1 cellular context compared by ENCODE assay signal in genomic region chr6:52352239-52353008, GRCh38.
TF ChIP-seq lines count a peak whose summit lies in the region.

No MANE protein-coding gene starts in this region.

TF ChIP-seq in HepG2, 621 proteins besides CTCF, POLR2A, EP300 and RAD21 (continued from another document and continues in another):
- TF ChIP-seq FOXP4 (CRISPR knock-in tag; IDR thresholded peaks at IDR 0.05) (peak; percentile 48; the same call in 1 of the 2 replicates), FOXA3 (CRISPR knock-in tag; IDR thresholded peaks at IDR 0.05) (peak; percentile 94), GPN1 (CRISPR knock-in tag; IDR thresholded peaks at IDR 0.05; ENCODE audit: borderline replicate concordance) (no peak), ZNF710 (CRISPR knock-in tag; IDR thresholded peaks at IDR 0.05; ENCODE audit: borderline replicate concordance) (peak; percentile 63; the same call in 1 of the 2 replicates), ETS1 (CRISPR knock-in tag; IDR thresholded peaks at IDR 0.05) (no peak), BCL6 (CRISPR knock-in tag; IDR thresholded peaks at IDR 0.05) (0 out of 2 replicates have a peak, but pooled peaks have one; percentile 29), ZNF512 (CRISPR knock-in tag; IDR thresholded peaks at IDR 0.05) (peak; percentile 95), JUN (CRISPR knock-in tag; IDR thresholded peaks at IDR 0.05) (peak; percentile 94), MTF1 (CRISPR knock-in tag; IDR thresholded peaks at IDR 0.05) (no peak), ZNF549 (CRISPR knock-in tag; IDR thresholded peaks at IDR 0.05) (no peak), ATF4 (CRISPR knock-in tag; IDR thresholded peaks at IDR 0.05) (no peak), HES4 (CRISPR knock-in tag; IDR thresholded peaks at IDR 0.05; ENCODE audit: borderline replicate concordance) (no peak), ATAD3A (CRISPR knock-in tag; IDR thresholded peaks at IDR 0.05) (no peak), CREB1 (IDR thresholded peaks at IDR 0.05) (peak; percentile 72), CREB1 (CRISPR knock-in tag; IDR thresholded peaks at IDR 0.05) (peak; percentile 58), ZNF674 (CRISPR knock-in tag; IDR thresholded peaks at IDR 0.05; ENCODE audit: low read depth) (no peak), ZNF280D (CRISPR knock-in tag; IDR thresholded peaks at IDR 0.05) (no peak), KLF16 (CRISPR knock-in tag; IDR thresholded peaks at IDR 0.05) (0 out of 4 replicates have a peak, but pooled peaks of 1 of the 2 experiments have one; percentile 39), BHLHE40 (IDR thresholded peaks at IDR 0.05; ENCODE audit: low read length) (peak; percentile 57; the same call in 1 of the 2 replicates), HCFC1 (IDR thresholded peaks at IDR 0.05; ENCODE audit: low read depth, low read length) (no peak), IKZF1 (IDR thresholded peaks at IDR 0.05) (no peak), ZNF772 (CRISPR knock-in tag; IDR thresholded peaks at IDR 0.05) (0 out of 2 replicates have a peak, but pooled peaks have one; percentile 41), BRCA1 (CRISPR knock-in tag; IDR thresholded peaks at IDR 0.05) (peak; percentile 64; the same call in 1 of the 2 replicates), NCOA2 (CRISPR knock-in tag; IDR thresholded peaks at IDR 0.05) (0 out of 2 replicates have a peak, but pooled peaks have one; percentile 28), ISL2 (CRISPR knock-in tag; IDR thresholded peaks at IDR 0.05) (peak; percentile 57), EED (CRISPR knock-in tag; IDR thresholded peaks at IDR 0.05) (no peak), HNF1B (CRISPR knock-in tag; IDR thresholded peaks at IDR 0.05) (peak; percentile 61; the same call in 1 of the 2 replicates), ZNF503 (CRISPR knock-in tag; IDR thresholded peaks at IDR 0.05) (peak; percentile 59; the same call in 1 of the 2 replicates), NCOA5 (CRISPR knock-in tag; IDR thresholded peaks at IDR 0.05) (no peak), SMC3 (IDR thresholded peaks at IDR 0.05; ENCODE audit: low read length) (peak; percentile 12; the same call in 1 of the 2 replicates), SRY (CRISPR knock-in tag; IDR thresholded peaks at IDR 0.05) (no peak), ZNF138 (CRISPR knock-in tag; IDR thresholded peaks at IDR 0.05; ENCODE audit: low read depth) (no peak), MTF2 (CRISPR knock-in tag; IDR thresholded peaks at IDR 0.05; ENCODE audit: borderline replicate concordance) (no peak), TBX2 (CRISPR knock-in tag; IDR thresholded peaks at IDR 0.05; ENCODE audit: borderline replicate concordance) (peak; percentile 62; the same call in 1 of the 2 replicates), ZBTB39 (CRISPR knock-in tag; IDR thresholded peaks at IDR 0.05) (no peak), SP5 (CRISPR knock-in tag; IDR thresholded peaks at IDR 0.05; ENCODE audit: borderline replicate concordance, low read depth) (0 out of 2 replicates have a peak, but pooled peaks have one; percentile 25), SIN3B (IDR thresholded peaks at IDR 0.05; ENCODE audit: low read length) (no peak), ZBTB43 (CRISPR knock-in tag; conservative IDR thresholded peaks at IDR 0.05) (peak; percentile 57; the same call in 1 of the 2 replicates), HBP1 (CRISPR knock-in tag; IDR thresholded peaks at IDR 0.05; ENCODE audit: low read depth) (0 out of 2 replicates have a peak, but pooled peaks have one; percentile 53)
